10 cellular contexts compared by ENCODE assay signal in the genomic region with DNA sequence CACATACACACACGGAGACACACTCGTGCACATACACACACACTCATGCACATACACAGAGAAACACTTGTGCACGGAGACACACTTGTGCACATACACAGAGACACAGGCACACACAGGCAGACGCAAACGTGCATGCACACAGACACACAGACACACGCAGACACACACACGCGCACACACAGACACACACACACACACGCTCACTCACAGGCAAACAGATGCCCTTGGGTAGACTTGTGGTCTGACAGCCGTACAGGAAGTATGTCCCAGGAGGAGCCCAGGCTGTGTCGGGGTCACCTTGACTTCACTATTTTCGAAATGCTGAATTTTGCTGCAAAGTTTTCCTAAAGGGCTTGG.
DNase-seq lines count a peak whose midpoint lies in the region; ATAC-seq, FAIRE-seq and TF ChIP-seq lines count a peak whose summit lies in the region.
"Had no signal": no experiment of that assay in that cellular context is flagged by ENCODE, and none has a peak within 500 bp of the region (broad histone marks: within the 10 kb centered on the region; RNA-seq: fewer than 3 reads in every experiment).

No MANE protein-coding gene starts in this region.

- H3K27ac ChIP-seq in A549: no peak overlapping the region
- H3K27ac ChIP-seq in CD8-positive, alpha-beta T cell (ENCODE audit: low read depth, low read length): no peak overlapping the region
- H3K27ac ChIP-seq: heart left ventricle had no signal

- no peak for TF ChIP-seq CTCF in A549 (IDR thresholded peaks at IDR 0.05)
- TF ChIP-seq CTCF in CD8-positive, alpha-beta T cell (IDR thresholded peaks at IDR 0.05): no peak

- H3K36me3 ChIP-seq in CD8-positive, alpha-beta T cell (ENCODE audit: insufficient read depth, low read length): no peaks in the 10 kb centered on the region
- H3K36me3 ChIP-seq: heart left ventricle had no signal

- no peak for TF ChIP-seq POLR2A in A549 (IDR thresholded peaks at IDR 0.05; ENCODE audit: low read length)

- no peak for TF ChIP-seq RAD21 in A549 (conservative IDR thresholded peaks at IDR 0.05 in 1 of 2, IDR thresholded peaks at IDR 0.05 in 1 of 2)

- H3K4me1 Mint-ChIP-seq in CD8-positive, alpha-beta T cell (ENCODE audit: low read depth): peaks cover 40% of the 10 kb centered on the region
- peaks cover 19% of the 10 kb centered on the region for H3K4me1 Mint-ChIP-seq in activated CD8-positive, alpha-beta T cell treated with anti-CD3 and anti-CD28 coated beads, Interleukin-2, amount 10 ng/mL, durations not matched to agents 7 days and 5 days (ENCODE audit: low read depth)
- peaks cover 9 to 10% of the 10 kb centered on the region in 2 donors for H3K4me1 Mint-ChIP-seq in immature natural killer cell

- no peaks in the 10 kb centered on the region for H3K9me3 ChIP-seq in A549
- H3K9me3 ChIP-seq in CD8-positive, alpha-beta T cell (ENCODE audit: low read length): no peaks in the 10 kb centered on the region

- WGBS in A549 (ENCODE audit: missing lambda C conversion rate): 61% methylated on average over 12 of the region's 12 CpGs

- peak overlapping the region; percentile 84 for H3K4me3 Mint-ChIP-seq in CD8-positive, alpha-beta T cell
- H3K4me3 Mint-ChIP-seq in activated CD8-positive, alpha-beta T cell treated with anti-CD3 and anti-CD28 coated beads, Interleukin-2, amount 10 ng/mL, durations not matched to agents 7 days and 5 days: peak overlapping the region; percentile 71
- peak overlapping the region in 3 of 5 donors; percentile 18 to 51 (median 24) for H3K4me3 Mint-ChIP-seq in immature natural killer cell

- no peak for DNase-seq in A549 (ENCODE audit: low read depth in 1 of 2, low spot score in 1 of 2)
- DNase-seq in CD8-positive, alpha-beta T cell: peak in 1 of 7 experiments; percentile 34
- DNase-seq in activated CD8-positive, alpha-beta T cell treated with anti-CD3 and anti-CD28 coated beads, Interleukin-2, amount 10 ng/mL, durations not matched to agents 7 days and 5 days: peak; percentile 41
- DNase-seq in immature natural killer cell: no peak
- no peak for DNase-seq in NCI-H510A (lab: John Stamatoyannopoulos, UW)
- DNase-seq in HTR-8/SVneo (ENCODE audit: insufficient read length, low spot score): no peak
- DNase-seq: activated gamma-delta T cell treated with Interleukin-2 at 50 U/mL for 16 hours had no signal

- peak overlapping the region; percentile 47; the same call in 1 of the 3 replicates for H3K4me2 ChIP-seq in A549

- no peaks in the 10 kb centered on the region for H3K27me3 ChIP-seq in CD8-positive, alpha-beta T cell (ENCODE audit: insufficient read depth, low read length)

- POLR2A ChIA-PET in A549 (lab: Yijun Ruan, JAX): no interaction called here
- POLR2A ChIA-PET in CD8-positive, alpha-beta T cell (lab: Charles Lee): interaction anchor here (0.8 kb wide), 1 partner anchor 15 kb away, joined by 3 read pairs; no protein-coding TSS in a partner anchor
- POLR2A ChIA-PET in activated CD8-positive, alpha-beta T cell treated with anti-CD3 and anti-CD28 coated beads, Interleukin-2, amount 10 ng/mL, durations not matched to agents 7 days and 5 days (lab: Charles Lee): no interaction called here

- no peak for TF ChIP-seq EP300 in A549 (IDR thresholded peaks at IDR 0.05)

- no peaks in the 10 kb centered on the region for H3K27me3 Mint-ChIP-seq in CD8-positive, alpha-beta T cell (ENCODE audit: low read depth)
- no peaks in the 10 kb centered on the region for H3K27me3 Mint-ChIP-seq in activated CD8-positive, alpha-beta T cell treated with anti-CD3 and anti-CD28 coated beads, Interleukin-2, amount 10 ng/mL, durations not matched to agents 7 days and 5 days (ENCODE audit: low read depth)
- H3K27me3 Mint-ChIP-seq in immature natural killer cell (ENCODE audit: low read depth in 3 of 3): peaks cover 2 to 4% (median 3%) of the 10 kb centered on the region in 3 donors

- no peaks in the 10 kb centered on the region for H3K9me3 Mint-ChIP-seq in CD8-positive, alpha-beta T cell
- peaks cover 8% of the 10 kb centered on the region for H3K9me3 Mint-ChIP-seq in activated CD8-positive, alpha-beta T cell treated with anti-CD3 and anti-CD28 coated beads, Interleukin-2, amount 10 ng/mL, durations not matched to agents 7 days and 5 days (ENCODE audit: insufficient read depth)
- H3K9me3 Mint-ChIP-seq in immature natural killer cell: no peaks in the 10 kb centered on the region

- peak overlapping the region; percentile 53 for H3K27ac Mint-ChIP-seq in CD8-positive, alpha-beta T cell
- H3K27ac Mint-ChIP-seq in activated CD8-positive, alpha-beta T cell treated with anti-CD3 and anti-CD28 coated beads, Interleukin-2, amount 10 ng/mL, durations not matched to agents 7 days and 5 days: peak overlapping the region; percentile 71
- H3K27ac Mint-ChIP-seq in immature natural killer cell: no peak overlapping the region

- no peak for ATAC-seq in A549
- ATAC-seq in CD8-positive, alpha-beta T cell: peak; percentile 55
- peak; percentile 64 for ATAC-seq in activated CD8-positive, alpha-beta T cell treated with anti-CD3 and anti-CD28 coated beads, Interleukin-2, amount 10 ng/mL, durations not matched to agents 7 days and 5 days
- no peak for ATAC-seq in HG03139 (IDR thresholded peaks at IDR 0.05; ENCODE audit: unreplicated experiment)
- ATAC-seq in HG02870 (IDR thresholded peaks at IDR 0.05; ENCODE audit: unreplicated experiment): no peak

- H3K36me3 Mint-ChIP-seq in CD8-positive, alpha-beta T cell: no peaks in the 10 kb centered on the region
- no peaks in the 10 kb centered on the region for H3K36me3 Mint-ChIP-seq in activated CD8-positive, alpha-beta T cell treated with anti-CD3 and anti-CD28 coated beads, Interleukin-2, amount 10 ng/mL, durations not matched to agents 7 days and 5 days (ENCODE audit: low read depth)
- no peaks in the 10 kb centered on the region for H3K36me3 Mint-ChIP-seq in immature natural killer cell

- FAIRE-seq in A549 (lab: Jason Lieb, UNC): no peak
- FAIRE-seq in HTR-8/SVneo (lab: Jason Lieb, UNC): no peak

- intact Hi-C loops in CD8-positive, alpha-beta T cell (cut with DNase I, micrococcal nuclease): loop anchor here (1.0 to 10.0 kb wide), 5 partner anchors 24 to 488 kb away; no protein-coding TSS in a partner anchor

- CTCF ChIA-PET in A549 (lab: Yijun Ruan, JAX): interaction anchor here (0.9 to 2.0 kb wide), 3 partner anchors 214 to 443 kb away, joined by 3 to 10 read pairs (median 3); no protein-coding TSS in a partner anchor
- CTCF ChIA-PET in CD8-positive, alpha-beta T cell (lab: Charles Lee): interaction anchor here (0.8 to 1.7 kb wide), 7 partner anchors 18 to 446 kb away, joined by 3 to 5 read pairs (median 3); no protein-coding TSS in a partner anchor
- CTCF ChIA-PET in activated CD8-positive, alpha-beta T cell treated with anti-CD3 and anti-CD28 coated beads, Interleukin-2, amount 10 ng/mL, durations not matched to agents 7 days and 5 days (lab: Charles Lee): interaction anchor here (0.6 to 1.3 kb wide), 3 partner anchors 16 to 46 kb away, joined by 3 to 5 read pairs (median 3); no protein-coding TSS in a partner anchor

- no peak overlapping the region for H3K4me3 ChIP-seq in A549
- H3K4me3 ChIP-seq in CD8-positive, alpha-beta T cell (ENCODE audit: low read depth, low read length): peak overlapping the region; percentile 16
- H3K4me3 ChIP-seq: heart left ventricle had no signal

- H3K4me1 ChIP-seq in A549: no peaks in the 10 kb centered on the region
- peaks cover 38% of the 10 kb centered on the region for H3K4me1 ChIP-seq in CD8-positive, alpha-beta T cell (ENCODE audit: insufficient read depth, low read length)

TF ChIP-seq in A549, 52 proteins besides CTCF, POLR2A, EP300 and RAD21:
- no peak for TF ChIP-seq NPAS2 (CRISPR knock-in tag; IDR thresholded peaks at IDR 0.05; ENCODE audit: borderline replicate concordance)
- no peak for TF ChIP-seq JUNB (IDR thresholded peaks at IDR 0.05)
- TF ChIP-seq HEYL (CRISPR knock-in tag; IDR thresholded peaks at IDR 0.05): no peak
- TF ChIP-seq CHD2 (IDR thresholded peaks at IDR 0.05; ENCODE audit: low read length, partially characterized antibody): no peak
TF ChIP-seq in A549: peak in this region for 0.

Comparison
In these comparisons a context has a peak if more than half of its experiments do, and no peak if none do; other contexts are left out.
1. ATAC-seq: peak in CD8-positive, alpha-beta T cell (single experiment) and activated CD8-positive, alpha-beta T cell treated with anti-CD3 and anti-CD28 coated beads, Interleukin-2, amount 10 ng/mL, durations not matched to agents 7 days and 5 days (single experiment); none in A549 (0 of 2), HG03139 (single experiment) and HG02870 (single experiment).
2. H3K27ac Mint-ChIP-seq: peak in CD8-positive, alpha-beta T cell (single experiment) and activated CD8-positive, alpha-beta T cell treated with anti-CD3 and anti-CD28 coated beads, Interleukin-2, amount 10 ng/mL, durations not matched to agents 7 days and 5 days (single experiment); none in immature natural killer cell (0 of 6).
3. H3K4me3 Mint-ChIP-seq: peak in every context shown above with its lines; median percentile 84 in CD8-positive, alpha-beta T cell; 71 in activated CD8-positive, alpha-beta T cell treated with anti-CD3 and anti-CD28 coated beads, Interleukin-2, amount 10 ng/mL, durations not matched to agents 7 days and 5 days; 24 in immature natural killer cell.